Comparison of ENCODE assay signal across 1 cellular context in the genomic region with DNA sequence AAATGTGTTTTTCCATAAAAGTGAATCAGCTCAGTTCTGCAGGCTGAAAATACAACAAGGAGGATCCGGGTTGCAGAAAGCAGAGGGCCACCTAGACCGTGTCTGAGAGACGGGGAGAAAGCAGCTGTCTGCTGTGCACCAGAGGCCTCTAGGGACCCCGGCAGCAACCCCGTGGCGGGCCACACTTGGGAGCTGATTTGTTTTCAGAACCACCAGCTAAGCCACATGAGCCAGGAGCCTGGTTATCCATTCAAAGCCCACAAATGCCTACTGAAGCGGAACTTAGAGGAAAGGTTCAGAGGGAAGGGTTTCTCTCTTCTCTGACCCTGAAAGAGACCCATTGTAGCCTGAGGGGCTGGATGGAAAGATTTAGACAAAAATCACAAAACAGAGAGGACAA.
TF ChIP-seq lines count a peak whose summit lies in the region.

No MANE protein-coding gene starts in this region.

TF ChIP-seq in SK-N-SH, 30 proteins besides CTCF, POLR2A, EP300 and RAD21:
- TF ChIP-seq FOXJ3 (CRISPR knock-in tag; IDR thresholded peaks at IDR 0.05), result no peak
